9 cellular contexts compared by ENCODE assay signal in the genomic region with DNA sequence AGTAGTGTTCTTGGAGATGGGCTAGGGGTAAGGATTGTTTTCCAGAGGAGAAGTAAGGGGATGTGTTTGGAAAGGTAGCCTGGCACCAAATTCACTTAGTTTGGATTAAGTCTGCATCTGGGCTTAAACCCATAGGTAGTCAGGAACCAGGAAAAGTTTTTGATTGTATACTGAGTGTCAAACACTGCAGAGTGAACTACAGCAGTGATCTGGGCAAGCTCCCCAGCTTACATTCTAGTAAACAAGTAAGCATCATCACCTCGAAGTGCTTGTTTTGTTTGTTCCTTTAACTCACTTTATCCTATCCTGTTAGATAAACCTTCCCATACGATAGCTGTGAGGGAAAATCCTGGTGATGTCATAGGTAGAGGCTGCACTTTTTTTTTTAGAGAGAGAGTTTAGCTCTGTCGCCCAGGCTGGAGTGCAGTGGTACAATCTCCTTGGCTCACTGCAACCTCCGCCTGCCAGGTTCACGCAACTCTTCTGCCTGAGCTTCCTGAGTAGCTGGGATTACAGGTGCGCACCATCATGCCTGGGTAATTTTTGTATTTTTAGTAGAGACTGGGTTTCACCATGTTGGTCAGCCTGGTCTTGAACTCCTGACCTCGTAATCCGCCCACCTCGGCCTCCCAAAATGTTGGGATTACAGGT. TPM values are rescaled to one million over a fixed set of nuclear protein-coding genes. Genes with fewer than 3 reads are reported as not detected.
DNase-seq lines count a peak whose midpoint lies in the region; ATAC-seq and TF ChIP-seq lines count a peak whose summit lies in the region.
"Had no signal": no experiment of that assay in that cellular context is flagged by ENCODE, and none has a peak within 500 bp of the region (broad histone marks: within the 10 kb centered on the region; RNA-seq: fewer than 3 reads in every experiment).

No MANE protein-coding gene starts in this region.

- H3K79me2 ChIP-seq in Loucy (ENCODE audit: insufficient read depth, low read length) = peaks cover 74% of the 10 kb centered on the region

- H3K4me3 ChIP-seq in GM06990 (replicated peaks; ENCODE audit: low read depth, low read length) (peak overlapping the region; percentile 99), Loucy (ENCODE audit: low read length, poor library complexity, severe bottlenecking) (peak overlapping the region; percentile 83), brain microvascular endothelial cell (ENCODE audit: low read depth, low read length) (peak overlapping the region; percentile 17)

- peak overlapping the region; percentile 95 for H3K4me2 ChIP-seq in Loucy (ENCODE audit: low read depth, low read length, poor library complexity, severe bottlenecking)

- no peak for TF ChIP-seq CTCF in GM06990 (IDR thresholded peaks at IDR 0.05; ENCODE audit: insufficient read depth, low read length, poor library complexity, severe bottlenecking)
- no peak for TF ChIP-seq CTCF in Loucy (conservative IDR thresholded peaks at IDR 0.05; ENCODE audit: low read length)
- no peak for TF ChIP-seq CTCF in brain microvascular endothelial cell (IDR thresholded peaks at IDR 0.05; ENCODE audit: low read depth, low read length, missing control alignments)
- no peak for TF ChIP-seq CTCF in neural crest cell (conservative IDR thresholded peaks at IDR 0.05)

- no peak overlapping the region for H2AFZ ChIP-seq in Loucy (ENCODE audit: low read length)

- no peak for ATAC-seq in GM21526 (IDR thresholded peaks at IDR 0.05; ENCODE audit: low FRiP score, unreplicated experiment)
- ATAC-seq in HG03457 (IDR thresholded peaks at IDR 0.05; ENCODE audit: unreplicated experiment) = no peak

- H3K27ac Mint-ChIP-seq in neural crest cell (ENCODE audit: unreplicated experiment) = peak overlapping the region; percentile 28

- peak overlapping the region; percentile 98 for H3K4me3 Mint-ChIP-seq in neural crest cell

- H3K9me3 ChIP-seq in Loucy (ENCODE audit: insufficient read depth, low read depth, low read length) = no peaks in the 10 kb centered on the region

- in situ Hi-C loops in brain microvascular endothelial cell (cut with HindIII; ENCODE audit: low pct_ligation_motif_present, low sequenced_read_pairs) = no loop called here

- peaks cover 35% of the 10 kb centered on the region for H3K36me3 ChIP-seq in GM06990 (ENCODE audit: control insufficient read depth, insufficient read depth, low read length)
- peaks cover 58% of the 10 kb centered on the region for H3K36me3 ChIP-seq in Loucy (ENCODE audit: insufficient read depth, low read length)
- peaks cover 59% of the 10 kb centered on the region for H3K36me3 ChIP-seq in brain microvascular endothelial cell (replicated peaks)

- H3K9me2 ChIP-seq in Loucy (replicated peaks; ENCODE audit: low read depth, low read length) = no peaks in the 10 kb centered on the region

- no peaks in the 10 kb centered on the region for H3K27me3 Mint-ChIP-seq in neural crest cell (ENCODE audit: low read depth)

- 0 out of 2 replicates have a peak, but pooled peaks cover 2% of the 10 kb centered on the region for H3F3A ChIP-seq in Loucy (ENCODE audit: low read depth)

- peak overlapping the region; percentile 97 for H3K9ac ChIP-seq in Loucy (ENCODE audit: low read depth, low read length, poor library complexity, severe bottlenecking)

- H4K20me1 ChIP-seq in Loucy (ENCODE audit: insufficient read depth, low read length, poor library complexity, severe bottlenecking) = peaks cover 70% of the 10 kb centered on the region

- DNase-seq in GM06990 (ENCODE audit: extremely low read depth, insufficient read length) (no peak), brain microvascular endothelial cell (no peak), neural crest cell (ENCODE audit: low read depth, low spot score) (no peak), cerebellar cortex (ENCODE audit: low spot score) (no peak)
- DNase-seq in central memory CD4-positive, alpha-beta T cell = no peak
- DNase-seq: NCI-H1048 had no signal

- H3K4me1 ChIP-seq in Loucy (ENCODE audit: insufficient read depth, low read length, poor library complexity, severe bottlenecking) = peaks cover 65% of the 10 kb centered on the region

- H3K4me1 Mint-ChIP-seq in neural crest cell = peaks cover 58% of the 10 kb centered on the region

- no peaks in the 10 kb centered on the region for H3K9me3 Mint-ChIP-seq in neural crest cell

- H3K36me3 Mint-ChIP-seq in neural crest cell (ENCODE audit: low read depth) = peaks cover 25% of the 10 kb centered on the region

- H3K27me3 ChIP-seq in GM06990 (replicated peaks; ENCODE audit: control insufficient read depth, insufficient read depth, low read length) (no peaks in the 10 kb centered on the region), Loucy (ENCODE audit: insufficient read depth, low read length, poor library complexity, severe bottlenecking) (peaks cover 10% of the 10 kb centered on the region), brain microvascular endothelial cell (replicated peaks) (no peaks in the 10 kb centered on the region)

- no peak overlapping the region for H3K27ac ChIP-seq in brain microvascular endothelial cell

RNA-seq across cellular contexts. Expression of gene RPS24, which starts 2.4 kb away (rescaled TPM):
- 1,546 and 1,751 TPM in 2 replicates for total RNA-seq in neural crest cell

RNA-seq across cellular contexts. Expression of gene POLR3A, which starts 6.7 kb away (rescaled TPM):
- total RNA-seq in neural crest cell = 28.9 and 31.4 TPM in 2 replicates

Comparison
In these comparisons a context has a peak if more than half of its experiments do, and no peak if none do; other contexts are left out.
1. H3K4me3 ChIP-seq: peak in every context shown above with its lines; median percentile 99 in GM06990; 83 in Loucy; 17 in brain microvascular endothelial cell.